In the genomic region with DNA sequence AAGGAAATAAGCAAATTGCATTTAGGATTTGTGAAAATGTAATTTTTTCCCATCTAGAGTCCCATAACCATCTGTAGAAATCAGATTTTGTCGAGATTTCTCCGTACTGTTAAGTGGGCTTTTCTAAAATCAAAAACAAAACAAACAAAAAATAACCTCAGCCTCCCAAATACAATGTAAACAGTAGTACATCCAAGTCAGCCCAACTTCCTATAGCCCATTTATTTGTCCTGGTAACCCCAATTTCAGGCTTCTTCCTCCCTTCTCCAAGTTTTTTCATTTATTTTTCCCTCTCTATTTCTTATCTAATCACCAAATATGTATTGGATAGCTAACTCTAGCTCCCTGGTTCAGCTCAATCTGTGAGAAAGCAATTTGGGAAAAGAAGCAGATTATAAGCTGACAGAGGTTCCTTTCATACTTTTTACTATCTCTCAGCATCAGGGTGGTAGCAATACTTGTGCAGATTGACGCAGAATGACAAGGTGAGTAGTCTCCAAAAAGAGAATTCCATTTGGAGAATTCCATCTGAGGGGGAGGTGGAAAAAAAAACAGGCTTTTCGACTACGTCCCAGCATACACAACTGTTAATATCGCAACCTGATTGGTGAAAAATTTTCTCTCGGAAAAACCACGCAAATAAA, we compare ENCODE assay signal across 8 cellular contexts.
DNase-seq lines count a peak whose midpoint lies in the region; ATAC-seq, FAIRE-seq and TF ChIP-seq lines count a peak whose summit lies in the region.

No MANE protein-coding gene starts in this region.

- TF ChIP-seq EP300 in A549 (IDR thresholded peaks at IDR 0.05) = no peak
- TF ChIP-seq EP300 in sigmoid colon (IDR thresholded peaks at IDR 0.05) = no peak

- no peak for DNase-seq in A549 (ENCODE audit: low read depth in 1 of 2, low spot score in 1 of 2)
- no peak for DNase-seq in GM12891 (ENCODE audit: insufficient read length, low spot score)
- DNase-seq in activated T-helper 2 cell treated with anti-CD3 and anti-CD28 coated beads, Interferon-gamma antibody, Interleukin-2, Interleukin-4, amounts not matched to agents 10 μg/mL and 5 μg/mL and 100 μg/mL, durations not matched to agents 14 hours and 24 hours and 36 hours (ENCODE audit: low spot score) = no peak
- DNase-seq in SIG-M5 (lab: John Stamatoyannopoulos, UW) = no peak
- no peak for DNase-seq in effector CD8-positive, alpha-beta T cell (lab: John Stamatoyannopoulos, UW)
- DNase-seq in sigmoid colon = no peak
- DNase-seq in HEK293T (ENCODE audit: extremely low spot score) = no peak

- ATAC-seq in A549 = no peak

- no peak for FAIRE-seq in A549 (lab: Jason Lieb, UNC)
- no peak for FAIRE-seq in GM12891 (lab: Jason Lieb, UNC)

- 51% methylated on average over 8 of the region's 8 CpGs for WGBS in A549 (ENCODE audit: missing lambda C conversion rate)
- 60 to 84% methylated on average over 8 of the region's 8 CpGs for WGBS in sigmoid colon, 2 donors

- intact Hi-C loops in activated T-helper 2 cell treated with anti-CD3 and anti-CD28 coated beads, Interferon-gamma antibody, Interleukin-2, Interleukin-4, amounts not matched to agents 10 μg/mL and 5 μg/mL and 100 μg/mL, durations not matched to agents 14 hours and 24 hours and 36 hours (cut with micrococcal nuclease) = loop anchor here (2.0 to 10.0 kb wide), 3 partner anchors 16 to 902 kb away; a partner anchor contains a TSS
- intact Hi-C loops in sigmoid colon (cut with DNase I) = no loop called here

- H3K4me3 ChIP-seq in A549 (peak overlapping the region; percentile 56), iPS-11a (ENCODE audit: low read depth, low read length) (peak overlapping the region; percentile 69), sigmoid colon (peak overlapping the region in 2 of 4 donors; percentile 53 to 57)

- no peaks in the 10 kb centered on the region for H3K27me3 Mint-ChIP-seq in activated T-helper 2 cell treated with anti-CD3 and anti-CD28 coated beads, Interferon-gamma antibody, Interleukin-2, Interleukin-4, amounts not matched to agents 10 μg/mL and 5 μg/mL and 100 μg/mL, durations not matched to agents 14 hours and 24 hours and 36 hours (ENCODE audit: low read depth)

- CTCF ChIA-PET in A549 (lab: Yijun Ruan, JAX) (interaction anchor here (0.6 kb wide), 1 partner anchor 9 kb away, joined by 3 read pairs; no protein-coding TSS in a partner anchor), HEK293T (lab: Yijun Ruan, JAX) (interaction anchor here (0.6 kb wide), 1 partner anchor 238 kb away, joined by 4 read pairs; no protein-coding TSS in a partner anchor)

- no peaks in the 10 kb centered on the region for H3K36me3 ChIP-seq in sigmoid colon

- H3K27ac ChIP-seq in A549 (peak overlapping the region; percentile 94 to 98), sigmoid colon (no peak overlapping the region)

- peaks cover 43% of the 10 kb centered on the region for H3K4me1 Mint-ChIP-seq in activated T-helper 2 cell treated with anti-CD3 and anti-CD28 coated beads, Interferon-gamma antibody, Interleukin-2, Interleukin-4, amounts not matched to agents 10 μg/mL and 5 μg/mL and 100 μg/mL, durations not matched to agents 14 hours and 24 hours and 36 hours (ENCODE audit: low read depth)

- TF ChIP-seq CTCF in A549 (IDR thresholded peaks at IDR 0.05) = no peak
- no peak for TF ChIP-seq CTCF in sigmoid colon (IDR thresholded peaks at IDR 0.05)

- peaks cover 7 to 52% (median 17%) of the 10 kb centered on the region in 3 donors for H3K27me3 ChIP-seq in sigmoid colon

- H3K4me2 ChIP-seq in A549 = peak overlapping the region; percentile 79

- H3K9me3 Mint-ChIP-seq in activated T-helper 2 cell treated with anti-CD3 and anti-CD28 coated beads, Interferon-gamma antibody, Interleukin-2, Interleukin-4, amounts not matched to agents 10 μg/mL and 5 μg/mL and 100 μg/mL, durations not matched to agents 14 hours and 24 hours and 36 hours = no peaks in the 10 kb centered on the region

- H3K27ac Mint-ChIP-seq in activated T-helper 2 cell treated with anti-CD3 and anti-CD28 coated beads, Interferon-gamma antibody, Interleukin-2, Interleukin-4, amounts not matched to agents 10 μg/mL and 5 μg/mL and 100 μg/mL, durations not matched to agents 14 hours and 24 hours and 36 hours = peak overlapping the region; percentile 99

- H3K4me3 Mint-ChIP-seq in activated T-helper 2 cell treated with anti-CD3 and anti-CD28 coated beads, Interferon-gamma antibody, Interleukin-2, Interleukin-4, amounts not matched to agents 10 μg/mL and 5 μg/mL and 100 μg/mL, durations not matched to agents 14 hours and 24 hours and 36 hours (ENCODE audit: low read depth) = peak overlapping the region; percentile 86

- TF ChIP-seq POLR2A in A549 (IDR thresholded peaks at IDR 0.05; ENCODE audit: low read length) (no peak), GM12891 (IDR thresholded peaks at IDR 0.05; ENCODE audit: low read depth, low read length) (peak; percentile 24; the same call in 1 of the 2 replicates), sigmoid colon (IDR thresholded peaks at IDR 0.05) (no peak)

- H3K36me3 Mint-ChIP-seq in activated T-helper 2 cell treated with anti-CD3 and anti-CD28 coated beads, Interferon-gamma antibody, Interleukin-2, Interleukin-4, amounts not matched to agents 10 μg/mL and 5 μg/mL and 100 μg/mL, durations not matched to agents 14 hours and 24 hours and 36 hours (ENCODE audit: low read depth) = no peaks in the 10 kb centered on the region

- TF ChIP-seq RAD21 in A549 (conservative IDR thresholded peaks at IDR 0.05 in 1 of 2, IDR thresholded peaks at IDR 0.05 in 1 of 2) = no peak

- H3K9me3 ChIP-seq in A549 = no peaks in the 10 kb centered on the region
- no peaks in the 10 kb centered on the region for H3K9me3 ChIP-seq in sigmoid colon

- POLR2A ChIA-PET in A549 (lab: Yijun Ruan, JAX) = interaction anchor here (0.8 to 4.1 kb wide), 5 partner anchors 9 to 74 kb away, joined by 4 to 52 read pairs (median 24); a partner anchor contains a TSS
- POLR2A ChIA-PET in HEK293T (lab: Yijun Ruan, JAX) = interaction anchor here (3.0 to 4.8 kb wide), 4 partner anchors 8 to 33 kb away, joined by 17 to 48 read pairs (median 34); a partner anchor contains a TSS

- peaks cover 22% of the 10 kb centered on the region for H3K4me1 ChIP-seq in A549
- peaks cover 0 to 20% (median 13%) of the 10 kb centered on the region in 4 donors for H3K4me1 ChIP-seq in sigmoid colon

TF ChIP-seq in A549, 52 proteins besides CTCF, POLR2A, EP300 and RAD21 (continues in another document):
- TF ChIP-seq KDM5A (IDR thresholded peaks at IDR 0.05) (no peak), MAZ (IDR thresholded peaks at IDR 0.05; ENCODE audit: borderline replicate concordance, low read depth, low read length) (no peak), HOXA7 (CRISPR knock-in tag; IDR thresholded peaks at IDR 0.05) (no peak), CEBPB (IDR thresholded peaks at IDR 0.05) (no peak), NPAS2 (CRISPR knock-in tag; IDR thresholded peaks at IDR 0.05; ENCODE audit: borderline replicate concordance) (no peak), CBX8 (IDR thresholded peaks at IDR 0.05) (no peak), RFX5 (IDR thresholded peaks at IDR 0.05) (no peak), RARB (CRISPR knock-in tag; IDR thresholded peaks at IDR 0.05) (no peak), BHLHE40 (IDR thresholded peaks at IDR 0.05; ENCODE audit: low read depth, low read length) (no peak)
- TF ChIP-seq, protein P1, sequence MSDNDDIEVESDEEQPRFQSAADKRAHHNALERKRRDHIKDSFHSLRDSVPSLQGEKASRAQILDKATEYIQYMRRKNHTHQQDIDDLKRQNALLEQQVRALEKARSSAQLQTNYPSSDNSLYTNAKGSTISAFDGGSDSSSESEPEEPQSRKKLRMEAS (IDR thresholded peaks at IDR 0.05) = no peak

TF ChIP-seq in GM12891, 5 proteins besides CTCF, POLR2A, EP300 and RAD21:
- TF ChIP-seq PAX5 (IDR thresholded peaks at IDR 0.05; ENCODE audit: insufficient read depth, low read length, severe bottlenecking) = no peak
- TF ChIP-seq POU2F2 (IDR thresholded peaks at IDR 0.05; ENCODE audit: low read depth, low read length) = no peak
- no peak for TF ChIP-seq TAF1 (IDR thresholded peaks at IDR 0.05; ENCODE audit: low read depth, low read length)
- no peak for TF ChIP-seq SPI1 (IDR thresholded peaks at IDR 0.05; ENCODE audit: low read depth, low read length)
- no peak for TF ChIP-seq POLR2AphosphoS5 (IDR thresholded peaks at IDR 0.05; ENCODE audit: low read depth, low read length)

TF ChIP-seq in HEK293T, 16 proteins besides CTCF, POLR2A, EP300 and RAD21:
- TF ChIP-seq CTBP1 (IDR thresholded peaks at IDR 0.05; ENCODE audit: borderline replicate concordance) = no peak
- TF ChIP-seq LEF1 (IDR thresholded peaks at IDR 0.05; ENCODE audit: borderline replicate concordance) = no peak
- TF ChIP-seq SP1 (IDR thresholded peaks at IDR 0.05) = no peak
- TF ChIP-seq ARNT (IDR thresholded peaks at IDR 0.05) = no peak
- TF ChIP-seq HDGF (IDR thresholded peaks at IDR 0.05; ENCODE audit: borderline replicate concordance) = no peak
- TF ChIP-seq NFRKB (IDR thresholded peaks at IDR 0.05) = no peak
- TF ChIP-seq SUZ12 (IDR thresholded peaks at IDR 0.05) = no peak
- no peak for TF ChIP-seq L3MBTL2 (conservative IDR thresholded peaks at IDR 0.05)
- TF ChIP-seq FOXK2 (IDR thresholded peaks at IDR 0.05) = no peak
- TF ChIP-seq PKNOX1 (IDR thresholded peaks at IDR 0.05) = no peak
- TF ChIP-seq FOXM1 (IDR thresholded peaks at IDR 0.05; ENCODE audit: borderline replicate concordance) = no peak
- no peak for TF ChIP-seq TARDBP (IDR thresholded peaks at IDR 0.05)
- TF ChIP-seq ELF4 (IDR thresholded peaks at IDR 0.05) = no peak

Comparison
In these comparisons a context has a peak if more than half of its experiments do, and no peak if none do; other contexts are left out.
1. H3K27ac ChIP-seq: peak in A549 (2 of 2); none in sigmoid colon (0 of 4).